Comparison of ENCODE assay signal across 20 cellular contexts in the genomic region with DNA sequence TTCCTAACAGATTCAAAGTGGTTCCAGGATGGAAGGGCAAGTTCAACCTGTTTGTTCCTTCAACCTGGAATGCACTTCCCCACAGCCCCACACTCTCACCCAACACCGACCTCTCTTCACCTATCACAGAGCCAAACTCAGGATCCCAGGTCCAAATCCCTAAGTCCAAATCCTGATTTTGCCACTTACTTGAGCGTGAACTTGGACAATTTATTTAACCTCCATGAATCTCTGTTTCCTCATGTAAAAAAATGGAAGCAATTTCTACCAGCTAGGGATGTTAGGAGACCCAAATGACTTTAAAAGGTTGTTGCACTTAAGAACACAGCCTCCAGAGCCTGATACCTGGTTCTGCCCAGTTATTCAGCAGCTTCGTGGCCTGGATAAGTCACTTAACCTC. TPM values are rescaled to one million over a fixed set of nuclear protein-coding genes. Genes with fewer than 3 reads are reported as not detected.
"Had no signal": no experiment of that assay in that cellular context is flagged by ENCODE, and none has a peak within 500 bp of the region (broad histone marks: within the 10 kb centered on the region; RNA-seq: fewer than 3 reads in every experiment).

No MANE protein-coding gene starts in this region.

- H3K27ac Mint-ChIP-seq: activated CD4-positive, alpha-beta memory T cell treated with anti-CD3 and anti-CD28 coated beads for 36 hours; activated T-cell treated with anti-CD3 and anti-CD28 coated beads, Interleukin-2, amount 50 U/mL, for 24 hours; stimulated activated memory B cell treated with anti-CD40 and anti-IgM and Interleukin-4, amounts not matched to agents 10 μg/mL and 1 μg/mL and 100 μg/mL, for 72 hours had no signal

- H3K9me3 Mint-ChIP-seq: activated CD4-positive, alpha-beta memory T cell treated with anti-CD3 and anti-CD28 coated beads for 36 hours; activated naive CD4-positive, alpha-beta T cell treated with anti-CD3 and anti-CD28 coated beads, Interleukin-2, amount 50 U/mL, for 24 hours; activated T-cell treated with anti-CD3 and anti-CD28 coated beads, Interleukin-2, amount 50 U/mL, for 24 hours had no signal

- H3K4me3 ChIP-seq: adrenal gland, cardiac muscle cell, esophagus squamous epithelium, thyroid gland, uterus had no signal

- H3K27me3 ChIP-seq: adrenal gland, cardiac muscle cell, thyroid gland, uterus had no signal

- H3K4me3 Mint-ChIP-seq: activated CD4-positive, alpha-beta memory T cell treated with anti-CD3 and anti-CD28 coated beads for 36 hours; activated T-cell treated with anti-CD3 and anti-CD28 coated beads, Interleukin-2, amount 50 U/mL, for 24 hours; stimulated activated memory B cell treated with anti-CD40 and anti-IgM and Interleukin-4, amounts not matched to agents 10 μg/mL and 1 μg/mL and 100 μg/mL, for 72 hours had no signal

- DNase-seq: activated CD4-positive, alpha-beta memory T cell treated with anti-CD3 and anti-CD28 coated beads for 36 hours; activated effector memory CD4-positive, alpha-beta T cell treated with Interleukin-2 at 50 U/mL for 16 hours; activated T-cell treated with anti-CD3 and anti-CD28 coated beads, Interleukin-2, amount 50 U/mL, for 24 hours; adrenal gland; esophagus squamous epithelium; glutamatergic neuron; mammary epithelial cell; naive B cell; posterior cingulate gyrus; retina; stimulated activated CD4-positive, alpha-beta T cell treated with anti-CD3 and anti-CD28 coated beads, Interleukin-2, amount 100 ng/mL, for 48 hours; T1000; thyroid gland; uterus had no signal

- ATAC-seq: stimulated activated memory B cell treated with anti-CD40 and anti-IgM and Interleukin-4, amounts not matched to agents 10 μg/mL and 1 μg/mL and 100 μg/mL, for 72 hours had no signal

- H3K4me1 ChIP-seq: adrenal gland, thyroid gland, uterus had no signal

- H3K36me3 Mint-ChIP-seq: activated CD4-positive, alpha-beta memory T cell treated with anti-CD3 and anti-CD28 coated beads for 36 hours; activated naive CD4-positive, alpha-beta T cell treated with anti-CD3 and anti-CD28 coated beads, Interleukin-2, amount 50 U/mL, for 24 hours; naive B cell; stimulated activated memory B cell treated with anti-CD40 and anti-IgM and Interleukin-4, amounts not matched to agents 10 μg/mL and 1 μg/mL and 100 μg/mL, for 72 hours had no signal

- H3K36me3 ChIP-seq: adrenal gland, cardiac muscle cell, esophagus squamous epithelium, thyroid gland, uterus had no signal

- H3K27ac ChIP-seq: adrenal gland, cardiac muscle cell, thyroid gland, uterus had no signal

- H3K27me3 Mint-ChIP-seq: activated naive CD4-positive, alpha-beta T cell treated with anti-CD3 and anti-CD28 coated beads, Interleukin-2, amount 50 U/mL, for 24 hours had no signal

- H3K9me3 ChIP-seq: adrenal gland, esophagus squamous epithelium, thyroid gland, uterus had no signal

RNA-seq across cellular contexts. Expression of a gene that starts 5.4 kb away (rescaled TPM):
- total RNA-seq: activated CD4-positive, alpha-beta memory T cell treated with anti-CD3 and anti-CD28 coated beads for 36 hours; adrenal gland; cardiac muscle cell; esophagus squamous epithelium; left colon; mammary epithelial cell; mononuclear cell; skeletal muscle tissue; thyroid gland; uterus had no signal
- polyA plus RNA-seq: adrenal gland, cardiac muscle cell, mammary epithelial cell had no signal
